12 cellular contexts compared by ENCODE assay signal in genomic region chr17:1786708-1787107, GRCh38. TPM values are rescaled to one million over a fixed set of nuclear protein-coding genes. Genes with fewer than 3 reads are reported as not detected.
DNase-seq lines count a peak whose midpoint lies in the region; ATAC-seq and TF ChIP-seq lines count a peak whose summit lies in the region.
"Had no signal": no experiment of that assay in that cellular context is flagged by ENCODE, and none has a peak within 500 bp of the region (broad histone marks: within the 10 kb centered on the region; RNA-seq: fewer than 3 reads in every experiment).

No MANE protein-coding gene starts in this region.

- no peaks in the 10 kb centered on the region for H3K27me3 ChIP-seq in muscle layer of duodenum (ENCODE audit: low read depth, low read length)
- H3K27me3 ChIP-seq: BLaER1 had no signal

- CTCF ChIA-PET in RWPE1 (lab: Yijun Ruan, JAX) = interaction anchor here (0.6 kb wide), 1 partner anchor 43 kb away, joined by 5 read pairs; no protein-coding TSS in a partner anchor

- no peak for TF ChIP-seq CTCF in RWPE1 (conservative IDR thresholded peaks at IDR 0.05; ENCODE audit: low read depth)

- H3K4me3 ChIP-seq in muscle layer of duodenum (ENCODE audit: low read depth in 1 of 2, low read length in 2 of 2) = no peak overlapping the region
- H3K4me3 ChIP-seq: BLaER1 had no signal

- H3K27me3 Mint-ChIP-seq in dendritic cell treated with granulocyte-macrophage colony-stimulating factor and Interleukin-4, amounts not matched to agents 40 ng/mL and 50 ng/mL, for 4 days = no peaks in the 10 kb centered on the region
- H3K27me3 Mint-ChIP-seq in activated naive CD8-positive, alpha-beta T cell treated with anti-CD3 and anti-CD28 coated beads for 36 hours = no peaks in the 10 kb centered on the region
- H3K27me3 Mint-ChIP-seq in activated T-cell treated with anti-CD3 and anti-CD28 coated beads, Interleukin-2, amount 50 U/mL, for 72 hours (ENCODE audit: low read depth) = no peaks in the 10 kb centered on the region
- H3K27me3 Mint-ChIP-seq: naive thymus-derived CD4-positive, alpha-beta T cell had no signal

- peaks cover 31% of the 10 kb centered on the region for H3K36me3 Mint-ChIP-seq in dendritic cell treated with granulocyte-macrophage colony-stimulating factor and Interleukin-4, amounts not matched to agents 40 ng/mL and 50 ng/mL, for 4 days (ENCODE audit: low read depth)
- H3K36me3 Mint-ChIP-seq in activated naive CD8-positive, alpha-beta T cell treated with anti-CD3 and anti-CD28 coated beads for 36 hours = peaks cover 12% of the 10 kb centered on the region
- H3K36me3 Mint-ChIP-seq in activated T-cell treated with anti-CD3 and anti-CD28 coated beads, Interleukin-2, amount 50 U/mL, for 72 hours (ENCODE audit: insufficient read depth in 2 of 2) = peaks cover 3 to 6% of the 10 kb centered on the region in 2 donors

- peak overlapping the region; percentile 75 for H3K27ac Mint-ChIP-seq in dendritic cell treated with granulocyte-macrophage colony-stimulating factor and Interleukin-4, amounts not matched to agents 40 ng/mL and 50 ng/mL, for 4 days
- H3K27ac Mint-ChIP-seq in activated naive CD8-positive, alpha-beta T cell treated with anti-CD3 and anti-CD28 coated beads for 36 hours = no peak overlapping the region
- no peak overlapping the region for H3K27ac Mint-ChIP-seq in activated T-cell treated with anti-CD3 and anti-CD28 coated beads, Interleukin-2, amount 50 U/mL, for 72 hours

- POLR2A ChIA-PET in RWPE1 (lab: Yijun Ruan, JAX; ENCODE audit: low non-redundant PET) = no interaction called here

- peaks cover 20 to 21% of the 10 kb centered on the region in 2 donors for H3K4me1 ChIP-seq in muscle layer of duodenum (ENCODE audit: control insufficient read depth in 1 of 2, insufficient read depth in 2 of 2, low read length in 2 of 2)

- no peak for ATAC-seq in activated T-cell treated with anti-CD3 and anti-CD28 coated beads, Interleukin-2, amount 50 U/mL, for 72 hours (replicated peaks in 1 of 2)
- ATAC-seq: activated naive CD4-positive, alpha-beta T cell treated with anti-CD3 and anti-CD28 coated beads, Interleukin-2, amount 50 U/mL, for 72 hours; naive thymus-derived CD4-positive, alpha-beta T cell had no signal

- no peak overlapping the region for H3K4me3 Mint-ChIP-seq in dendritic cell treated with granulocyte-macrophage colony-stimulating factor and Interleukin-4, amounts not matched to agents 40 ng/mL and 50 ng/mL, for 4 days
- no peak overlapping the region for H3K4me3 Mint-ChIP-seq in activated naive CD8-positive, alpha-beta T cell treated with anti-CD3 and anti-CD28 coated beads for 36 hours
- no peak overlapping the region for H3K4me3 Mint-ChIP-seq in activated T-cell treated with anti-CD3 and anti-CD28 coated beads, Interleukin-2, amount 50 U/mL, for 72 hours
- H3K4me3 Mint-ChIP-seq: naive thymus-derived CD4-positive, alpha-beta T cell had no signal

- peaks cover 4 to 9% of the 10 kb centered on the region in 2 donors for H3K36me3 ChIP-seq in muscle layer of duodenum (ENCODE audit: control insufficient read depth in 1 of 2, insufficient read depth in 2 of 2, low read length in 2 of 2)

- no peaks in the 10 kb centered on the region for H3K9me3 ChIP-seq in muscle layer of duodenum (ENCODE audit: control insufficient read depth in 1 of 2, low read length in 2 of 2)
- H3K9me3 ChIP-seq: BLaER1 had no signal

- H3K4me1 Mint-ChIP-seq in dendritic cell treated with granulocyte-macrophage colony-stimulating factor and Interleukin-4, amounts not matched to agents 40 ng/mL and 50 ng/mL, for 4 days (ENCODE audit: low read depth) = peaks cover 48% of the 10 kb centered on the region
- H3K4me1 Mint-ChIP-seq in activated naive CD8-positive, alpha-beta T cell treated with anti-CD3 and anti-CD28 coated beads for 36 hours = no peaks in the 10 kb centered on the region
- no peaks in the 10 kb centered on the region for H3K4me1 Mint-ChIP-seq in activated T-cell treated with anti-CD3 and anti-CD28 coated beads, Interleukin-2, amount 50 U/mL, for 72 hours (ENCODE audit: low read depth)

- intact Hi-C loops in dendritic cell treated with granulocyte-macrophage colony-stimulating factor and Interleukin-4, amounts not matched to agents 40 ng/mL and 50 ng/mL, for 4 days (cut with micrococcal nuclease) = loop anchor here (5.0 kb wide), 1 partner anchor 41 kb away; the partner anchor contains the start of gene SMYD4

- H3K9me3 Mint-ChIP-seq in dendritic cell treated with granulocyte-macrophage colony-stimulating factor and Interleukin-4, amounts not matched to agents 40 ng/mL and 50 ng/mL, for 4 days = no peaks in the 10 kb centered on the region
- H3K9me3 Mint-ChIP-seq in activated naive CD8-positive, alpha-beta T cell treated with anti-CD3 and anti-CD28 coated beads for 36 hours = no peaks in the 10 kb centered on the region
- no peaks in the 10 kb centered on the region for H3K9me3 Mint-ChIP-seq in activated T-cell treated with anti-CD3 and anti-CD28 coated beads, Interleukin-2, amount 50 U/mL, for 72 hours
- H3K9me3 Mint-ChIP-seq: activated naive CD4-positive, alpha-beta T cell treated with anti-CD3 and anti-CD28 coated beads, Interleukin-2, amount 50 U/mL, for 72 hours; naive thymus-derived CD4-positive, alpha-beta T cell had no signal

- H3K27ac ChIP-seq in RWPE1 (peak overlapping the region; percentile 99), muscle layer of duodenum (ENCODE audit: low read length) (peak overlapping the region; percentile 86), substantia nigra (ENCODE audit: low read depth, low read length, poor library complexity, severe bottlenecking) (peak overlapping the region; percentile 27)
- H3K27ac ChIP-seq: BLaER1 had no signal

- DNase-seq in RWPE1 (ENCODE audit: low spot score) (no peak), substantia nigra (lab: John Stamatoyannopoulos, UW) (no peak), globus pallidus (ENCODE audit: low spot score) (no peak), NCI-H510A (lab: John Stamatoyannopoulos, UW) (no peak)
- DNase-seq in activated naive CD8-positive, alpha-beta T cell treated with anti-CD3 and anti-CD28 coated beads for 36 hours = no peak
- no peak for DNase-seq in activated T-cell treated with anti-CD3 and anti-CD28 coated beads, Interleukin-2, amount 50 U/mL, for 72 hours
- DNase-seq: naive thymus-derived CD4-positive, alpha-beta T cell; NCI-H1092 treated with DMSO at 0.1 percent for 48 hours had no signal

RNA-seq across cellular contexts. Expression of gene SERPINF1, which starts 24.8 kb away (rescaled TPM):
- 1 to 10 TPM; 1.8 to 4.4 TPM for total RNA-seq in activated naive CD8-positive, alpha-beta T cell treated with anti-CD3 and anti-CD28 coated beads for 36 hours
- total RNA-seq in activated T-cell treated with anti-CD3 and anti-CD28 coated beads, Interleukin-2, amount 50 U/mL, for 72 hours = 1 to 10 TPM in 1 of 2 donors, not detected in 1; 2.2 TPM

RNA-seq across cellular contexts. Expression of gene SMYD4, which starts 43.0 kb away (rescaled TPM):
- 10 to 100 TPM; 20.0 to 21.0 TPM for total RNA-seq in activated naive CD8-positive, alpha-beta T cell treated with anti-CD3 and anti-CD28 coated beads for 36 hours
- 10 to 100 TPM; 23.0 to 30.6 TPM for total RNA-seq in activated T-cell treated with anti-CD3 and anti-CD28 coated beads, Interleukin-2, amount 50 U/mL, for 72 hours

RNA-seq across cellular contexts. Expression of gene RPA1, which starts 43.1 kb away (rescaled TPM):
- 100 to 1,000 TPM; 207 to 217 TPM for total RNA-seq in activated naive CD8-positive, alpha-beta T cell treated with anti-CD3 and anti-CD28 coated beads for 36 hours
- 100 to 1,000 TPM; 178 to 211 TPM for total RNA-seq in activated T-cell treated with anti-CD3 and anti-CD28 coated beads, Interleukin-2, amount 50 U/mL, for 72 hours

RNA-seq across cellular contexts. Expression of gene SERPINF2, which starts 44.0 kb away (rescaled TPM):
- under 1 TPM; 0.08 to 0.12 TPM for total RNA-seq in activated naive CD8-positive, alpha-beta T cell treated with anti-CD3 and anti-CD28 coated beads for 36 hours
- 1 to 10 TPM in 1 of 2 donors, under 1 TPM in 1; 0.89 to 1.6 TPM for total RNA-seq in activated T-cell treated with anti-CD3 and anti-CD28 coated beads, Interleukin-2, amount 50 U/mL, for 72 hours

Comparison
In these comparisons a context has a peak if more than half of its experiments do, and no peak if none do; other contexts are left out.
1. H3K27ac ChIP-seq: peak in every context shown above with its lines; median percentile 99 in RWPE1; 86 in muscle layer of duodenum; 27 in substantia nigra.